In the genomic region with DNA sequence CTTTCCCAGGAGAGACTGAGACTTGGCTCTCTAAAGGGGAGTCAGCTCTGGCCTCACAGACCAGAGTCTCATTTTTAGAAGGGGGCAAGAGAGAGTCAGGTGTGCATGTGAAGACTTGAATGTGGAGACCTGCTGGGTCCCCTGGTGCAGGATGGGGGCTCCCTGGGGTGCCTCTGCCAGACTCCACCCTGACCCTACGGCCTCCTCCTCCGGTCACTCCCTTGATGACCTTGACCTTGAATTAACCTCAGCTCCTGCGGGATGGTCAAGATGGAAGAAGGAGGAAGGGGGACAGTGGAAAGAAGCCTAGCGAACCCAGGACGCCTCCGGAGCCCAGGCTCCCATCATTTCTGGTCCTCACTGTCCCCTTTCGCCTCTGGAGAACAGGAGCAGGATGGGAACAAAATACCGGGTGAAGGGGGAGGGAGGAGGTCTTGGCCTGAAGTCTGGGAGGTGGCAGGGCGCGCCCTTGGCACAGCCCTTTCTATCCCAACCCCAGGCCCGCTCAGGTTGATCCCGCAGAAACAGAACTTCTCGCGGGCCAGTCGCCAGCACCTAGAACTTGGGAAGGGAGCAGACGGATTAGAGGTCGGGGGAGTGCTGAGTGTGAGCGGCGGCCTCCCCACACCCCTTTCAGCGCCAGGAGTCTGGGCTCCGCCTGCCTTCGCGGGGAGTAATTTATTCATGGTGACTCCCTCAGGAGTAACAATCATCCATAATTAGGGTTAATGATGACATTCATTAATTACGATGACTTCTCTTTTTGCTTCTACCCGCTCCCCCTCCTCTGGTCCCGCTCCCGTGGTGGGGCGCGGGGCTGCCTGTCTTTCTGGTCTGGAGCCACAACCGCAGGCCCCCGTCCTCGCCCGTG, we compare ENCODE assay signal across 14 cellular contexts. TPM values are rescaled to one million over a fixed set of nuclear protein-coding genes. Genes with fewer than 3 reads are reported as not detected.
DNase-seq lines count a peak whose midpoint lies in the region; ATAC-seq and TF ChIP-seq lines count a peak whose summit lies in the region.
"Had no signal": no experiment of that assay in that cellular context is flagged by ENCODE, and none has a peak within 500 bp of the region (broad histone marks: within the 10 kb centered on the region; RNA-seq: fewer than 3 reads in every experiment).

No MANE protein-coding gene starts in this region.

- H3K18ac ChIP-seq in H9 (ENCODE audit: insufficient read length, low read depth, low read length): no peak overlapping the region

- WGBS in H9 (ENCODE audit: extremely low coverage, insufficient read length, low lambda C conversion rate): no CpG with 5 or more reads among the region's 33 CpGs

- ATAC-seq in CD4-positive, CD25-positive, alpha-beta regulatory T cell (ENCODE audit: low read depth in 2 of 2): no peak
- no peak for ATAC-seq in effector memory CD8-positive, alpha-beta T cell (replicated peaks)
- ATAC-seq in activated CD8-positive, alpha-beta T cell treated with anti-CD3 and anti-CD28 coated beads, Interleukin-2, amount 10 ng/mL, durations not matched to agents 7 days and 5 days: no peak
- ATAC-seq in HG03196 (IDR thresholded peaks at IDR 0.05; ENCODE audit: unreplicated experiment): no peak
- ATAC-seq: Right ventricle myocardium inferior had no signal

- H4K5ac ChIP-seq in H9 (ENCODE audit: insufficient read length, low read depth, low read length): no peak overlapping the region

- no peaks in the 10 kb centered on the region for H3K36me3 Mint-ChIP-seq in CD4-positive, CD25-positive, alpha-beta regulatory T cell
- H3K36me3 Mint-ChIP-seq in H9 (ENCODE audit: insufficient read depth in 1 of 3, low read depth in 3 of 3): no peaks in the 10 kb centered on the region
- no peaks in the 10 kb centered on the region for H3K36me3 Mint-ChIP-seq in effector memory CD8-positive, alpha-beta T cell (ENCODE audit: insufficient read depth)
- H3K36me3 Mint-ChIP-seq in neural crest cell (ENCODE audit: low read depth): no peaks in the 10 kb centered on the region
- peaks cover 3% of the 10 kb centered on the region for H3K36me3 Mint-ChIP-seq in activated CD8-positive, alpha-beta T cell treated with anti-CD3 and anti-CD28 coated beads, Interleukin-2, amount 10 ng/mL, durations not matched to agents 7 days and 5 days (ENCODE audit: low read depth)

- peak overlapping the region; percentile 44 for H3K4me2 ChIP-seq in H9 (ENCODE audit: insufficient read depth, insufficient read length, low read length)

- H4K91ac ChIP-seq in H9 (ENCODE audit: insufficient read length, low read depth, low read length): no peak overlapping the region

- peaks cover 13% of the 10 kb centered on the region for H3K27me3 ChIP-seq in CD4-positive, CD25-positive, alpha-beta regulatory T cell (ENCODE audit: control insufficient read depth, insufficient read depth, low read length)
- H3K27me3 ChIP-seq in H9 (ENCODE audit: insufficient read depth, low read length): peaks cover 17% of the 10 kb centered on the region; the same call in 1 of the 2 replicates

- no peak overlapping the region for H3K9ac ChIP-seq in H9 (ENCODE audit: extremely low read depth, insufficient read length, low read length)

- H3K79me2 ChIP-seq in H9 (ENCODE audit: insufficient read depth, low read length): no peaks in the 10 kb centered on the region

- H3K4ac ChIP-seq in H9 (ENCODE audit: low read depth, low read length): no peak overlapping the region

- no peak overlapping the region for H2AFZ ChIP-seq in H9 (ENCODE audit: low read length)

- H3K27ac ChIP-seq in CD4-positive, CD25-positive, alpha-beta regulatory T cell (ENCODE audit: insufficient read depth, low read length, poor library complexity, severe bottlenecking): no peak overlapping the region
- no peak overlapping the region for H3K27ac ChIP-seq in H9 (ENCODE audit: insufficient read length, low read depth, low read length)
- H3K27ac ChIP-seq: neutrophil had no signal

- TF ChIP-seq CTCF in H9 (conservative IDR thresholded peaks at IDR 0.05): no peak
- TF ChIP-seq CTCF in neural crest cell (conservative IDR thresholded peaks at IDR 0.05): no peak

- H4K8ac ChIP-seq in H9 (replicated peaks; ENCODE audit: insufficient read length, low read depth, low read length): no peak overlapping the region

- H3K27ac Mint-ChIP-seq in CD4-positive, CD25-positive, alpha-beta regulatory T cell: no peak overlapping the region
- H3K27ac Mint-ChIP-seq in H9 (no peak overlapping the region), neural crest cell (ENCODE audit: unreplicated experiment) (no peak overlapping the region)
- no peak overlapping the region for H3K27ac Mint-ChIP-seq in effector memory CD8-positive, alpha-beta T cell
- H3K27ac Mint-ChIP-seq in activated CD8-positive, alpha-beta T cell treated with anti-CD3 and anti-CD28 coated beads, Interleukin-2, amount 10 ng/mL, durations not matched to agents 7 days and 5 days: no peak overlapping the region

- H3K56ac ChIP-seq in H9 (ENCODE audit: insufficient read length, low read depth, low read length): no peak overlapping the region

- POLR2A ChIA-PET in activated CD8-positive, alpha-beta T cell treated with anti-CD3 and anti-CD28 coated beads, Interleukin-2, amount 10 ng/mL, durations not matched to agents 7 days and 5 days (lab: Charles Lee): no interaction called here
- POLR2A ChIA-PET in HEK293T (lab: Yijun Ruan, JAX): interaction anchor here (1.2 to 1.7 kb wide), 3 partner anchors 15 to 24 kb away, joined by 4 to 18 read pairs (median 8); partner anchors contain the start of gene RPL19

- no peak overlapping the region; the same call in 1 of the 2 replicates for H3K14ac ChIP-seq in H9 (ENCODE audit: insufficient read depth, low read length)

- no peak overlapping the region for H2BK120ac ChIP-seq in H9 (ENCODE audit: low read depth, low read length, poor library complexity, severe bottlenecking)

- no peak overlapping the region for H2BK20ac ChIP-seq in H9 (ENCODE audit: low read depth, low read length, poor library complexity, severe bottlenecking)

- no peak overlapping the region for H3K23ac ChIP-seq in H9 (ENCODE audit: insufficient read length, low read depth, low read length)

- peaks cover 13% of the 10 kb centered on the region for H3K23me2 ChIP-seq in H9 (ENCODE audit: insufficient read length, low read depth, low read length, poor library complexity, severe bottlenecking)

- no peak overlapping the region for H2BK12ac ChIP-seq in H9 (ENCODE audit: insufficient read length, low read depth, low read length)

- H2AK5ac ChIP-seq in H9 (ENCODE audit: insufficient read length, low read length): no peak overlapping the region

- H3K79me1 ChIP-seq in H9 (ENCODE audit: insufficient read depth, low read depth, low read length, poor library complexity, severe bottlenecking): no peaks in the 10 kb centered on the region

- H3K36me3 ChIP-seq in CD4-positive, CD25-positive, alpha-beta regulatory T cell (ENCODE audit: control insufficient read depth, insufficient read depth, low read length): no peaks in the 10 kb centered on the region
- H3K36me3 ChIP-seq: MG63, neutrophil had no signal

- H3K9me3 ChIP-seq in CD4-positive, CD25-positive, alpha-beta regulatory T cell (ENCODE audit: control insufficient read depth in 2 of 2, low read length in 2 of 2): no peaks in the 10 kb centered on the region
- H3K9me3 ChIP-seq in H9 (ENCODE audit: control insufficient read depth, low read depth, low read length): no peaks in the 10 kb centered on the region
- H3K9me3 ChIP-seq: MG63, neutrophil had no signal

- H3K9me3 Mint-ChIP-seq in CD4-positive, CD25-positive, alpha-beta regulatory T cell: no peaks in the 10 kb centered on the region
- no peaks in the 10 kb centered on the region for H3K9me3 Mint-ChIP-seq in H9
- no peaks in the 10 kb centered on the region for H3K9me3 Mint-ChIP-seq in effector memory CD8-positive, alpha-beta T cell
- H3K9me3 Mint-ChIP-seq in neural crest cell: no peaks in the 10 kb centered on the region
- H3K9me3 Mint-ChIP-seq in activated CD8-positive, alpha-beta T cell treated with anti-CD3 and anti-CD28 coated beads, Interleukin-2, amount 10 ng/mL, durations not matched to agents 7 days and 5 days (ENCODE audit: insufficient read depth): no peaks in the 10 kb centered on the region

- H3K4me1 ChIP-seq in CD4-positive, CD25-positive, alpha-beta regulatory T cell (ENCODE audit: control insufficient read depth, insufficient read depth, low read length, poor library complexity, severe bottlenecking): peaks cover 20% of the 10 kb centered on the region
- no peaks in the 10 kb centered on the region for H3K4me1 ChIP-seq in H9 (ENCODE audit: insufficient read depth, low read length)

- no peak overlapping the region for H2BK15ac ChIP-seq in H9 (ENCODE audit: low read depth, low read length)

- H4K20me1 ChIP-seq in H9 (ENCODE audit: control insufficient read depth, insufficient read depth, insufficient read length): no peaks in the 10 kb centered on the region

- H3T11ph ChIP-seq in H9 (ENCODE audit: low read length): no peak overlapping the region

- H2BK5ac ChIP-seq in H9 (ENCODE audit: insufficient read length, low read length): no peak overlapping the region

- peaks cover 71% of the 10 kb centered on the region for H3K27me3 Mint-ChIP-seq in CD4-positive, CD25-positive, alpha-beta regulatory T cell
- H3K27me3 Mint-ChIP-seq in H9 (ENCODE audit: low read depth) (peaks cover 70% of the 10 kb centered on the region), neural crest cell (ENCODE audit: low read depth) (peaks cover 63% of the 10 kb centered on the region)
- H3K27me3 Mint-ChIP-seq in effector memory CD8-positive, alpha-beta T cell: peaks cover 30 to 73% of the 10 kb centered on the region in 2 donors
- H3K27me3 Mint-ChIP-seq in activated CD8-positive, alpha-beta T cell treated with anti-CD3 and anti-CD28 coated beads, Interleukin-2, amount 10 ng/mL, durations not matched to agents 7 days and 5 days (ENCODE audit: low read depth): peaks cover 39% of the 10 kb centered on the region

- peaks cover 0 to 15% (median 5%) of the 10 kb centered on the region in 4 donors for H3K4me1 Mint-ChIP-seq in CD4-positive, CD25-positive, alpha-beta regulatory T cell
- H3K4me1 Mint-ChIP-seq in H9: peaks cover 13 to 21% of the 10 kb centered on the region in 2 experiments
- H3K4me1 Mint-ChIP-seq in effector memory CD8-positive, alpha-beta T cell (ENCODE audit: low read depth in 2 of 2): peaks cover 8% of the 10 kb centered on the region in 2 donors
- H3K4me1 Mint-ChIP-seq in neural crest cell: peaks cover 8% of the 10 kb centered on the region
- peaks cover 7% of the 10 kb centered on the region for H3K4me1 Mint-ChIP-seq in activated CD8-positive, alpha-beta T cell treated with anti-CD3 and anti-CD28 coated beads, Interleukin-2, amount 10 ng/mL, durations not matched to agents 7 days and 5 days (ENCODE audit: low read depth)

- H3K4me3 ChIP-seq in CD4-positive, CD25-positive, alpha-beta regulatory T cell (ENCODE audit: low read depth, low read length): no peak overlapping the region
- H3K4me3 ChIP-seq: MG63 had no signal

- DNase-seq in CD4-positive, CD25-positive, alpha-beta regulatory T cell: no peak
- DNase-seq in H9: no peak
- no peak for DNase-seq in effector memory CD8-positive, alpha-beta T cell
- DNase-seq in neural crest cell (ENCODE audit: low read depth, low spot score): no peak
- DNase-seq in activated CD8-positive, alpha-beta T cell treated with anti-CD3 and anti-CD28 coated beads, Interleukin-2, amount 10 ng/mL, durations not matched to agents 7 days and 5 days: no peak
- DNase-seq in HEK293T (ENCODE audit: extremely low spot score): no peak
- no peak for DNase-seq in SIG-M5 treated with dmso at 0.1 percent for 504 hours (lab: John Stamatoyannopoulos, UW; ENCODE audit: unreplicated experiment)
- DNase-seq: activated CD8-positive, alpha-beta memory T cell treated with anti-CD3 and anti-CD28 coated beads, Interleukin-2, amount 50 U/mL, for 48 hours; MG63; stimulated activated CD4-positive, alpha-beta T cell treated with anti-CD3 and anti-CD28 coated beads, Interleukin-15, amount 100 ng/mL, for 24 hours had no signal

- peak overlapping the region in 3 of 4 donors; percentile 42 to 77 (median 58) for H3K4me3 Mint-ChIP-seq in CD4-positive, CD25-positive, alpha-beta regulatory T cell
- H3K4me3 Mint-ChIP-seq in H9 (peak overlapping the region; percentile 68 to 93), neural crest cell (peak overlapping the region; percentile 69)
- peak overlapping the region; percentile 76 to 84 for H3K4me3 Mint-ChIP-seq in effector memory CD8-positive, alpha-beta T cell
- no peak overlapping the region for H3K4me3 Mint-ChIP-seq in activated CD8-positive, alpha-beta T cell treated with anti-CD3 and anti-CD28 coated beads, Interleukin-2, amount 10 ng/mL, durations not matched to agents 7 days and 5 days

- CTCF ChIA-PET in activated CD8-positive, alpha-beta T cell treated with anti-CD3 and anti-CD28 coated beads, Interleukin-2, amount 10 ng/mL, durations not matched to agents 7 days and 5 days (lab: Charles Lee): interaction anchor here (1.2 to 1.4 kb wide), 3 partner anchors 8 to 241 kb away, joined by 3 to 4 read pairs (median 4); no protein-coding TSS in a partner anchor
- CTCF ChIA-PET in HEK293T (lab: Yijun Ruan, JAX): interaction anchor here (0.9 to 1.8 kb wide), 3 partner anchors 8 to 16 kb away, joined by 3 to 14 read pairs (median 3); no protein-coding TSS in a partner anchor

RNA-seq across cellular contexts. Expression of gene STAC2, which starts 1.6 kb away (rescaled TPM):
- not detected for total RNA-seq in CD4-positive, CD25-positive, alpha-beta regulatory T cell
- not detected for polyA plus RNA-seq in CD4-positive, CD25-positive, alpha-beta regulatory T cell
- 1.5 and 2.5 TPM in 2 replicates for total RNA-seq in H9 (2021)
- 1.0 and 1.2 TPM in 2 replicates for total RNA-seq in neural crest cell
- total RNA-seq in activated CD8-positive, alpha-beta T cell treated with anti-CD3 and anti-CD28 coated beads, Interleukin-2, amount 10 ng/mL, durations not matched to agents 7 days and 5 days: not detected
- total RNA-seq: NCI-H460 had no signal

RNA-seq across cellular contexts. Expression of gene RPL19, which starts 24.1 kb away (rescaled TPM):
- 2,336 TPM for total RNA-seq in CD4-positive, CD25-positive, alpha-beta regulatory T cell
- 1,000 to 10,000 TPM; 2,055 to 3,537 (median 2,931) TPM for polyA plus RNA-seq in CD4-positive, CD25-positive, alpha-beta regulatory T cell
- total RNA-seq in H9 (2021): 2,038 and 2,051 TPM in 2 replicates
- total RNA-seq in neural crest cell: 1,874 and 1,957 TPM in 2 replicates
- total RNA-seq in activated CD8-positive, alpha-beta T cell treated with anti-CD3 and anti-CD28 coated beads, Interleukin-2, amount 10 ng/mL, durations not matched to agents 7 days and 5 days: 1,000 to 10,000 TPM; 1,896 to 1,946 TPM

RNA-seq across cellular contexts. Expression of gene CACNB1, which starts 26.7 kb away (rescaled TPM):
- total RNA-seq in CD4-positive, CD25-positive, alpha-beta regulatory T cell: 19.3 TPM
- polyA plus RNA-seq in CD4-positive, CD25-positive, alpha-beta regulatory T cell: 1 to 10 TPM in 2 of 4 donors, under 1 TPM in 2; 0.48 to 1.5 (median 0.97) TPM
- total RNA-seq in H9 (2021) (17.5 and 20.0 TPM in 2 replicates), neural crest cell (15.3 and 16.2 TPM in 2 replicates)
- total RNA-seq in activated CD8-positive, alpha-beta T cell treated with anti-CD3 and anti-CD28 coated beads, Interleukin-2, amount 10 ng/mL, durations not matched to agents 7 days and 5 days: 10 to 100 TPM; 22.1 to 23.2 TPM

RNA-seq across cellular contexts. Expression of gene ARL5C, which starts 58.2 kb away (rescaled TPM):
- not detected for total RNA-seq in CD4-positive, CD25-positive, alpha-beta regulatory T cell
- polyA plus RNA-seq in CD4-positive, CD25-positive, alpha-beta regulatory T cell: not detected
- total RNA-seq in H9 (2021) (not detected in 2 replicates), neural crest cell (not detected in 2 replicates)
- not detected for total RNA-seq in activated CD8-positive, alpha-beta T cell treated with anti-CD3 and anti-CD28 coated beads, Interleukin-2, amount 10 ng/mL, durations not matched to agents 7 days and 5 days
- total RNA-seq: NCI-H460, Right ventricle myocardium inferior had no signal
